Comparison of ENCODE assay signal across 8 cellular contexts in genomic region chr5:55994502-55994997, GRCh38.
DNase-seq lines count a peak whose midpoint lies in the region; ATAC-seq and TF ChIP-seq lines count a peak whose summit lies in the region.

TSS of gene IL6ST (minus strand) at chr5:55994963. CDS start at chr5:55976278, 18,685 bp downstream.

- in situ Hi-C loops in brain microvascular endothelial cell (cut with HindIII; ENCODE audit: low pct_ligation_motif_present, low sequenced_read_pairs) = no loop called here

- ATAC-seq in GM18505 (IDR thresholded peaks at IDR 0.05; ENCODE audit: unreplicated experiment) (peak; percentile 41), HG02938 (IDR thresholded peaks at IDR 0.05; ENCODE audit: unreplicated experiment) (peak; percentile 36)

- CTCF ChIA-PET in AG04449 (lab: Yijun Ruan, JAX) = interaction anchor here (1.0 to 1.3 kb wide), 2 partner anchors 9 to 206 kb away, joined by 3 read pairs; no protein-coding TSS in a partner anchor

- H3K27me3 ChIP-seq in brain microvascular endothelial cell (replicated peaks) = no peaks in the 10 kb centered on the region

- peak; percentile 71 for TF ChIP-seq POLR2A in GM18505 (IDR thresholded peaks at IDR 0.05; ENCODE audit: borderline replicate concordance, extremely low read depth, insufficient read depth, insufficient read length)

- DNase-seq in AG04449 (ENCODE audit: low read depth, low spot score) (no peak), RKO (ENCODE audit: low spot score) (peak; percentile 79), brain microvascular endothelial cell (peak; percentile 77), cortex of kidney (lab: John Stamatoyannopoulos, UW) (no peak)

- H3K9me3 ChIP-seq in iPS-18c (ENCODE audit: control insufficient read depth, insufficient read depth, low read length) = no peaks in the 10 kb centered on the region

- no peaks in the 10 kb centered on the region for H3K36me3 ChIP-seq in brain microvascular endothelial cell (replicated peaks)

- POLR2A ChIA-PET in AG04449 (lab: Yijun Ruan, JAX) = interaction anchor here (0.7 kb wide), 1 partner anchor 64 kb away, joined by 4 read pairs; no protein-coding TSS in a partner anchor

- peak within 1 kb of the TSS; percentile 84 for H3K4me3 ChIP-seq in AG04449 (ENCODE audit: low read depth, low read length)
- peak within 1 kb of the TSS; percentile 82 for H3K4me3 ChIP-seq in brain microvascular endothelial cell (ENCODE audit: low read depth, low read length)
- peak within 1 kb of the TSS; percentile 93 for H3K4me3 ChIP-seq in iPS-18c (ENCODE audit: insufficient read depth, low read depth, low read length)
- peak within 1 kb of the TSS; percentile 57 to 89 (median 72) for H3K4me3 ChIP-seq in skin epidermis

- TF ChIP-seq CTCF in AG04449 (IDR thresholded peaks at IDR 0.05; ENCODE audit: insufficient read depth, low read length, missing control alignments) (no peak), brain microvascular endothelial cell (IDR thresholded peaks at IDR 0.05; ENCODE audit: low read depth, low read length, missing control alignments) (no peak)

- H3K27ac ChIP-seq in brain microvascular endothelial cell = peak within 1 kb of the TSS; percentile 100
- H3K27ac ChIP-seq in skin epidermis = peak within 1 kb of the TSS; percentile 86 to 100 (median 98)

Comparison
In these comparisons a context has a peak if more than half of its experiments do, and no peak if none do; other contexts are left out.
1. DNase-seq: peak in RKO (single experiment) and brain microvascular endothelial cell (single experiment); none in AG04449 (single experiment) and cortex of kidney (single experiment).
2. Peak in every context shown above with its lines, with median percentiles within 50 percentile points of each other: H3K4me3 ChIP-seq.